ENCODE assay signal across 1 cellular context in genomic region chr2:20351555-20352229, GRCh38.
A peak's percentile ranks its signal among the peaks of the same experiment; 100 is the strongest.
TF ChIP-seq lines count a peak whose summit lies in the region.

No MANE protein-coding gene starts in this region.

TF ChIP-seq in HepG2, 621 proteins besides CTCF, POLR2A, EP300 and RAD21 (continued from another document and continues in another):
- TF ChIP-seq THRA (CRISPR knock-in tag; IDR thresholded peaks at IDR 0.05; ENCODE audit: borderline replicate concordance) (0 out of 2 replicates have a peak, but pooled peaks have one; percentile 37), ZNF331 (CRISPR knock-in tag; IDR thresholded peaks at IDR 0.05) (peak; percentile 12; the same call in 1 of the 2 replicates), NFE2L2 (IDR thresholded peaks at IDR 0.05; ENCODE audit: low read length) (no peak), ZNF251 (CRISPR knock-in tag; IDR thresholded peaks at IDR 0.05) (no peak), DMTF1 (CRISPR knock-in tag; IDR thresholded peaks at IDR 0.05) (no peak), ZNF326 (CRISPR knock-in tag; IDR thresholded peaks at IDR 0.05; ENCODE audit: borderline replicate concordance) (no peak), CBX5 (CRISPR knock-in tag; IDR thresholded peaks at IDR 0.05; ENCODE audit: borderline replicate concordance) (peak; percentile 43; the same call in 1 of the 2 replicates), CAMTA2 (CRISPR knock-in tag; IDR thresholded peaks at IDR 0.05; ENCODE audit: borderline replicate concordance) (peak; percentile 78; the same call in 1 of the 2 replicates), ZNF3 (CRISPR knock-in tag; IDR thresholded peaks at IDR 0.05) (0 out of 2 replicates have a peak, but pooled peaks have one; percentile 4), NR2F6 (IDR thresholded peaks at IDR 0.05) (peak; percentile 30; the same call in 1 of the 2 replicates), NR2F6 (CRISPR knock-in tag; IDR thresholded peaks at IDR 0.05) (peak; percentile 29; the same call in 1 of the 2 replicates), PRDM4 (CRISPR knock-in tag; IDR thresholded peaks at IDR 0.05; ENCODE audit: borderline replicate concordance) (no peak), RARG (CRISPR knock-in tag; IDR thresholded peaks at IDR 0.05; ENCODE audit: low read depth) (no peak), ZMYM2 (CRISPR knock-in tag; IDR thresholded peaks at IDR 0.05) (no peak), KAT2B (IDR thresholded peaks at IDR 0.05; ENCODE audit: borderline replicate concordance, low read depth, low read length) (no peak), CENPT (CRISPR knock-in tag; IDR thresholded peaks at IDR 0.05; ENCODE audit: low read depth) (no peak), KAT7 (CRISPR knock-in tag; IDR thresholded peaks at IDR 0.05; ENCODE audit: borderline replicate concordance) (no peak), SMC3 (IDR thresholded peaks at IDR 0.05; ENCODE audit: low read length) (no peak; the same call in 1 of the 2 replicates), ZNF234 (CRISPR knock-in tag; conservative IDR thresholded peaks at IDR 0.05) (no peak), POGZ (CRISPR knock-in tag; IDR thresholded peaks at IDR 0.05) (peak; percentile 11; the same call in 1 of the 2 replicates), HOXA5 (CRISPR knock-in tag; IDR thresholded peaks at IDR 0.05) (0 out of 2 replicates have a peak, but pooled peaks have one; percentile 11), HNRNPK (IDR thresholded peaks at IDR 0.05; ENCODE audit: low read depth, low read length, poor library complexity, severe bottlenecking) (peak; percentile 38), TCF7L2 (IDR thresholded peaks at IDR 0.05; ENCODE audit: low read depth, low read length) (no peak), ASH2L (IDR thresholded peaks at IDR 0.05; ENCODE audit: insufficient read length, low read depth, low read length) (peak; percentile 22), ZNF180 (CRISPR knock-in tag; IDR thresholded peaks at IDR 0.05; ENCODE audit: borderline replicate concordance, low read depth) (no peak), MEF2D (CRISPR knock-in tag; IDR thresholded peaks at IDR 0.05) (0 out of 2 replicates have a peak, but pooled peaks have one; percentile 26), ZNF337 (CRISPR knock-in tag; IDR thresholded peaks at IDR 0.05; ENCODE audit: borderline replicate concordance, low read depth) (no peak), ZNF841 (CRISPR knock-in tag; IDR thresholded peaks at IDR 0.05; ENCODE audit: borderline replicate concordance) (no peak), ZFAT (CRISPR knock-in tag; conservative IDR thresholded peaks at IDR 0.05) (no peak), IKZF1 (IDR thresholded peaks at IDR 0.05) (no peak), ZNF781 (CRISPR knock-in tag; IDR thresholded peaks at IDR 0.05; ENCODE audit: borderline replicate concordance, not compliant biosample characterization) (no peak), TSC22D2 (CRISPR knock-in tag; IDR thresholded peaks at IDR 0.05; ENCODE audit: borderline replicate concordance) (peak; percentile 41; the same call in 1 of the 2 replicates), NFYC (CRISPR knock-in tag; IDR thresholded peaks at IDR 0.05) (no peak), MTERF4 (CRISPR knock-in tag; IDR thresholded peaks at IDR 0.05) (no peak), NR0B2 (CRISPR knock-in tag; IDR thresholded peaks at IDR 0.05) (peak; percentile 12; the same call in 1 of the 2 replicates), GMEB2 (CRISPR knock-in tag; IDR thresholded peaks at IDR 0.05; ENCODE audit: low read depth) (no peak), GATAD1 (CRISPR knock-in tag; IDR thresholded peaks at IDR 0.05) (no peak), ZNF382 (CRISPR knock-in tag; IDR thresholded peaks at IDR 0.05; ENCODE audit: borderline replicate concordance) (no peak)
- TF ChIP-seq, protein P1, sequence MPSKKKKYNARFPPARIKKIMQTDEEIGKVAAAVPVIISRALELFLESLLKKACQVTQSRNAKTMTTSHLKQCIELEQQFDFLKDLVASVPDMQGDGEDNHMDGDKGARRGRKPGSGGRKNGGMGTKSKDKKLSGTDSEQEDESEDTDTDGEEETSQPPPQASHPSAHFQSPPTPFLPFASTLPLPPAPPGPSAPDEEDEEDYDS (CRISPR knock-in tag; IDR thresholded peaks at IDR 0.05), result peak; percentile 24
- TF ChIP-seq, protein P2, sequence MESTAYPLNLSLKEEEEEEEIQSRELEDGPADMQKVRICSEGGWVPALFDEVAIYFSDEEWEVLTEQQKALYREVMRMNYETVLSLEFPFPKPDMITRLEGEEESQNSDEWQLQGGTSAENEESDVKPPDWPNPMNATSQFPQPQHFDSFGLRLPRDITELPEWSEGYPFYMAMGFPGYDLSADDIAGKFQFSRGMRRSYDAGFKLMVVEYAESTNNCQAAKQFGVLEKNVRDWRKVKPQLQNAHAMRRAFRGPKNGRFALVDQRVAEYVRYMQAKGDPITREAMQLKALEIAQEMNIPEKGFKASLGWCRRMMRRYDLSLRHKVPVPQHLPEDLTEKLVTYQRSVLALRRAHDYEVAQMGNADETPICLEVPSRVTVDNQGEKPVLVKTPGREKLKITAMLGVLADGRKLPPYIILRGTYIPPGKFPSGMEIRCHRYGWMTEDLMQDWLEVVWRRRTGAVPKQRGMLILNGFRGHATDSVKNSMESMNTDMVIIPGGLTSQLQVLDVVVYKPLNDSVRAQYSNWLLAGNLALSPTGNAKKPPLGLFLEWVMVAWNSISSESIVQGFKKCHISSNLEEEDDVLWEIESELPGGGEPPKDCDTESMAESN (CRISPR knock-in tag; conservative IDR thresholded peaks at IDR 0.05), result peak; percentile 94
- TF ChIP-seq, protein P3, sequence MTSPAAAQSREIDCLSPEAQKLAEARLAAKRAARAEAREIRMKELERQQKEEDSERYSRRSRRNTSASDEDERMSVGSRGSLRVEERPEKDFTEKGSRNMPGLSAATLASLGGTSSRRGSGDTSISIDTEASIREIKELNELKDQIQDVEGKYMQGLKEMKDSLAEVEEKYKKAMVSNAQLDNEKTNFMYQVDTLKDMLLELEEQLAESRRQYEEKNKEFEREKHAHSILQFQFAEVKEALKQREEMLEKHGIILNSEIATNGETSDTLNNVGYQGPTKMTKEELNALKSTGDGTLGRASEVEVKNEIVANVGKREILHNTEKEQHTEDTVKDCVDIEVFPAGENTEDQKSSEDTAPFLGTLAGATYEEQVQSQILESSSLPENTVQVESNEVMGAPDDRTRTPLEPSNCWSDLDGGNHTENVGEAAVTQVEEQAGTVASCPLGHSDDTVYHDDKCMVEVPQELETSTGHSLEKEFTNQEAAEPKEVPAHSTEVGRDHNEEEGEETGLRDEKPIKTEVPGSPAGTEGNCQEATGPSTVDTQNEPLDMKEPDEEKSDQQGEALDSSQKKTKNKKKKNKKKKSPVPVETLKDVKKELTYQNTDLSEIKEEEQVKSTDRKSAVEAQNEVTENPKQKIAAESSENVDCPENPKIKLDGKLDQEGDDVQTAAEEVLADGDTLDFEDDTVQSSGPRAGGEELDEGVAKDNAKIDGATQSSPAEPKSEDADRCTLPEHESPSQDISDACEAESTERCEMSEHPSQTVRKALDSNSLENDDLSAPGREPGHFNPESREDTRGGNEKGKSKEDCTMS (CRISPR knock-in tag; conservative IDR thresholded peaks at IDR 0.05), result no peak
- TF ChIP-seq, protein P4, sequence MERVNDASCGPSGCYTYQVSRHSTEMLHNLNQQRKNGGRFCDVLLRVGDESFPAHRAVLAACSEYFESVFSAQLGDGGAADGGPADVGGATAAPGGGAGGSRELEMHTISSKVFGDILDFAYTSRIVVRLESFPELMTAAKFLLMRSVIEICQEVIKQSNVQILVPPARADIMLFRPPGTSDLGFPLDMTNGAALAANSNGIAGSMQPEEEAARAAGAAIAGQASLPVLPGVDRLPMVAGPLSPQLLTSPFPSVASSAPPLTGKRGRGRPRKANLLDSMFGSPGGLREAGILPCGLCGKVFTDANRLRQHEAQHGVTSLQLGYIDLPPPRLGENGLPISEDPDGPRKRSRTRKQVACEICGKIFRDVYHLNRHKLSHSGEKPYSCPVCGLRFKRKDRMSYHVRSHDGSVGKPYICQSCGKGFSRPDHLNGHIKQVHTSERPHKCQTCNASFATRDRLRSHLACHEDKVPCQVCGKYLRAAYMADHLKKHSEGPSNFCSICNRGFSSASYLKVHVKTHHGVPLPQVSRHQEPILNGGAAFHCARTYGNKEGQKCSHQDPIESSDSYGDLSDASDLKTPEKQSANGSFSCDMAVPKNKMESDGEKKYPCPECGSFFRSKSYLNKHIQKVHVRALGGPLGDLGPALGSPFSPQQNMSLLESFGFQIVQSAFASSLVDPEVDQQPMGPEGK (CRISPR knock-in tag; IDR thresholded peaks at IDR 0.05), result no peak
- TF ChIP-seq, protein P5, sequence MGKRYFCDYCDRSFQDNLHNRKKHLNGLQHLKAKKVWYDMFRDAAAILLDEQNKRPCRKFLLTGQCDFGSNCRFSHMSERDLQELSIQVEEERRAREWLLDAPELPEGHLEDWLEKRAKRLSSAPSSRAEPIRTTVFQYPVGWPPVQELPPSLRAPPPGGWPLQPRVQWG (CRISPR knock-in tag; IDR thresholded peaks at IDR 0.05; ENCODE audit: borderline replicate concordance, low read depth), result no peak
